Comparison of ENCODE assay signal across 17 cellular contexts in the genomic region with DNA sequence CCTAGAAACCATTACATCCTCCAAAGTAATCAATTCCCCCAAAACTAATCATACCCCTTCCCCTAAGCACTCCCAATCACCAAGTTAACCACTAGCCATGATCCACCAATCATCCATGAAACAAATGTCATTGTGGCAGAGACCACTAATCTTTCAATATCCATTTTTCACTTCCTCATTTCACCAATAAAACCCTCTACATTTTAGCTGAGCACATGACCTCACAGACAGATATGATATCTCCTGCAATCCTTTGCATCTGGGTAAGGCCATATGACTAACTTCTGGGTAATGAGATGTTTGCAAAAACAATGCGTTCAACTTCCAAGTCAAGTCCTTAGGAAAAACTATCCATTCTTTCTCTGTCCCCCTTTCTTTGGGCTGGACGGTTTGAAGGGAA. TPM values are rescaled to one million over a fixed set of nuclear protein-coding genes. Genes with fewer than 3 reads are reported as not detected.
DNase-seq lines count a peak whose midpoint lies in the region; ATAC-seq and TF ChIP-seq lines count a peak whose summit lies in the region.
"Had no signal": no experiment of that assay in that cellular context is flagged by ENCODE, and none has a peak within 500 bp of the region (broad histone marks: within the 10 kb centered on the region; RNA-seq: fewer than 3 reads in every experiment).

No MANE protein-coding gene starts in this region.

- H3K4me3 ChIP-seq in GM23248 = no peak overlapping the region
- H3K4me3 ChIP-seq in tibial artery = no peak overlapping the region

- intact Hi-C loops in tibial artery (cut with DNase I; ENCODE audit: low total_unique reads) = no loop called here

- no peak overlapping the region for H3K9ac ChIP-seq in GM23248

- WGBS in GM23248 (ENCODE audit: low coverage in 1 of 2, low lambda C conversion rate in 2 of 2, missing lambda C conversion rate in 2 of 2), 2 experiments = 75 to 76% methylated on average over 2 of the region's 2 CpGs

- CTCF ChIA-PET in activated CD8-positive, alpha-beta memory T cell treated with anti-CD3 and anti-CD28 coated beads, Interleukin-2, amount 10 ng/mL, durations not matched to agents 7 days and 5 days (lab: Charles Lee) = interaction anchor here (1.4 to 1.6 kb wide), 2 partner anchors 18 to 86 kb away, joined by 4 to 6 read pairs; no protein-coding TSS in a partner anchor

- DNase-seq in GM23248 = no peak
- peak; percentile 83 for DNase-seq in OCI-M1 (lab: John Stamatoyannopoulos, UW)
- DNase-seq in fibroblast of gingiva (ENCODE audit: low read depth) = peak; percentile 22
- no peak for DNase-seq in tibial artery
- DNase-seq in stimulated activated CD8-positive, alpha-beta memory T cell treated with anti-CD3 and anti-CD28 coated beads, Interleukin-4, amount 100 ng/mL, for 48 hours = no peak
- DNase-seq in activated CD8-positive, alpha-beta memory T cell treated with anti-CD3 and anti-CD28 coated beads, Interleukin-2, amount 10 ng/mL, durations not matched to agents 7 days and 5 days = no peak
- no peak for DNase-seq in DMS79 treated with DMSO at 0.1 percent for 48 hours (lab: John Stamatoyannopoulos, UW)
- DNase-seq: activated CD4-positive, alpha-beta T cell treated with anti-CD3 and anti-CD28 coated beads, Interleukin-2, amount 50 U/mL, for 4 hours; activated T-cell treated with anti-CD3 and anti-CD28 coated beads, Interleukin-2, amount 50 U/mL, for 4 hours; NCI-H1436; NCI-H226; SHP77; stimulated activated CD4-positive, alpha-beta T cell treated with anti-CD3 and anti-CD28 coated beads, Interleukin-15, amount 100 ng/mL, for 24 hours had no signal

- H3K79me2 ChIP-seq in GM23248 (ENCODE audit: insufficient read depth) = no peaks in the 10 kb centered on the region

- no peaks in the 10 kb centered on the region for H3K27me3 Mint-ChIP-seq in activated CD8-positive, alpha-beta memory T cell treated with anti-CD3 and anti-CD28 coated beads, Interleukin-2, amount 10 ng/mL, durations not matched to agents 7 days and 5 days

- H3K27me3 ChIP-seq in GM23248 (replicated peaks; ENCODE audit: insufficient read depth) (no peaks in the 10 kb centered on the region), tibial artery (no peaks in the 10 kb centered on the region)

- no peaks in the 10 kb centered on the region for H3K9me2 ChIP-seq in GM23248 (ENCODE audit: insufficient read depth)

- no peak overlapping the region for H3K4me2 ChIP-seq in GM23248 (ENCODE audit: unreplicated experiment)

- no peaks in the 10 kb centered on the region for H3K9me3 ChIP-seq in GM23248 (ENCODE audit: low read depth)
- no peaks in the 10 kb centered on the region for H3K9me3 ChIP-seq in tibial artery

- H3K27ac ChIP-seq in GM23248 (no peak overlapping the region), tibial artery (peak overlapping the region; percentile 66 to 81)
- H3K27ac ChIP-seq: C4-2B had no signal

- ATAC-seq in activated CD8-positive, alpha-beta memory T cell treated with anti-CD3 and anti-CD28 coated beads, Interleukin-2, amount 10 ng/mL, durations not matched to agents 7 days and 5 days = no peak
- ATAC-seq: activated T-cell treated with anti-CD3 and anti-CD28 coated beads, Interleukin-2, amount 50 U/mL, for 4 hours had no signal

- no peaks in the 10 kb centered on the region for H4K20me1 ChIP-seq in GM23248 (ENCODE audit: insufficient read depth)

- TF ChIP-seq CTCF in tibial artery (IDR thresholded peaks at IDR 0.05) = no peak

- 0 out of 2 replicates have a peak overlapping the region, but pooled peaks have one; percentile 3 for H2AFZ ChIP-seq in GM23248

- H3F3A ChIP-seq in GM23248 (ENCODE audit: insufficient read depth) = peaks cover 27% of the 10 kb centered on the region

- peaks cover 2% of the 10 kb centered on the region for H3K36me3 Mint-ChIP-seq in activated CD8-positive, alpha-beta memory T cell treated with anti-CD3 and anti-CD28 coated beads, Interleukin-2, amount 10 ng/mL, durations not matched to agents 7 days and 5 days

- peaks cover 22% of the 10 kb centered on the region for H3K4me1 Mint-ChIP-seq in activated CD8-positive, alpha-beta memory T cell treated with anti-CD3 and anti-CD28 coated beads, Interleukin-2, amount 10 ng/mL, durations not matched to agents 7 days and 5 days

- H3K36me3 ChIP-seq in GM23248 (ENCODE audit: low read depth) (no peaks in the 10 kb centered on the region), tibial artery (no peaks in the 10 kb centered on the region)

- no peak overlapping the region for H3K4me3 Mint-ChIP-seq in activated CD8-positive, alpha-beta memory T cell treated with anti-CD3 and anti-CD28 coated beads, Interleukin-2, amount 10 ng/mL, durations not matched to agents 7 days and 5 days
- H3K4me3 Mint-ChIP-seq: activated T-cell treated with anti-CD3 and anti-CD28 coated beads, Interleukin-2, amount 50 U/mL, for 4 hours; nephron had no signal

- in situ Hi-C loops in GM23248 (cut with MboI) = no loop called here

- H3K4me1 ChIP-seq in GM23248 (ENCODE audit: insufficient read depth) (peaks cover 36% of the 10 kb centered on the region), tibial artery (peaks cover 0 to 65% (median 30%) of the 10 kb centered on the region in 4 donors)

- no peak overlapping the region for H3K27ac Mint-ChIP-seq in activated CD8-positive, alpha-beta memory T cell treated with anti-CD3 and anti-CD28 coated beads, Interleukin-2, amount 10 ng/mL, durations not matched to agents 7 days and 5 days
- H3K27ac Mint-ChIP-seq: nephron had no signal

- H3K9me3 Mint-ChIP-seq in activated CD8-positive, alpha-beta memory T cell treated with anti-CD3 and anti-CD28 coated beads, Interleukin-2, amount 10 ng/mL, durations not matched to agents 7 days and 5 days (ENCODE audit: low read depth) = no peaks in the 10 kb centered on the region
- H3K9me3 Mint-ChIP-seq: nephron had no signal

RNA-seq across cellular contexts. Expression of a gene that starts 20.7 kb away (rescaled TPM):
- total RNA-seq in GM23248 (2014; rRNA removed; shearing (Covaris generic)) = 0.11 TPM in 1 of 2 replicates, not detected in the other
- 0.30 and 0.67 TPM in 2 replicates for polyA plus RNA-seq in GM23248 (2016; fragmentation: Nextera tagmentation; extraction: Ambion mirVana)
- total RNA-seq in activated CD8-positive, alpha-beta memory T cell treated with anti-CD3 and anti-CD28 coated beads, Interleukin-2, amount 10 ng/mL, durations not matched to agents 7 days and 5 days = not detected
- total RNA-seq: activated T-cell treated with anti-CD3 and anti-CD28 coated beads, Interleukin-2, amount 50 U/mL, for 4 hours; cerebellum; lung microvascular endothelial cell had no signal

RNA-seq across cellular contexts. Expression of a gene that starts 27.9 kb away (rescaled TPM):
- not detected in 2 replicates for total RNA-seq in GM23248 (2014; rRNA removed; shearing (Covaris generic))
- 0.23 and 0.39 TPM in 2 replicates for polyA plus RNA-seq in GM23248 (2016; fragmentation: Nextera tagmentation; extraction: Ambion mirVana)
- not detected for total RNA-seq in activated CD8-positive, alpha-beta memory T cell treated with anti-CD3 and anti-CD28 coated beads, Interleukin-2, amount 10 ng/mL, durations not matched to agents 7 days and 5 days
- total RNA-seq: activated T-cell treated with anti-CD3 and anti-CD28 coated beads, Interleukin-2, amount 50 U/mL, for 4 hours had no signal

RNA-seq across cellular contexts. Expression of a gene that starts 31.2 kb away (rescaled TPM):
- 0.76 and 1.2 TPM in 2 replicates for total RNA-seq in GM23248 (2014; rRNA removed; shearing (Covaris generic))
- polyA plus RNA-seq in GM23248 (2016; fragmentation: Nextera tagmentation; extraction: Ambion mirVana) = 3.4 and 3.6 TPM in 2 replicates
- total RNA-seq in activated CD8-positive, alpha-beta memory T cell treated with anti-CD3 and anti-CD28 coated beads, Interleukin-2, amount 10 ng/mL, durations not matched to agents 7 days and 5 days = not detected
- total RNA-seq: activated T-cell treated with anti-CD3 and anti-CD28 coated beads, Interleukin-2, amount 50 U/mL, for 4 hours; cerebellum had no signal

Comparison
In these comparisons a context has a peak if more than half of its experiments do, and no peak if none do; other contexts are left out.
1. DNase-seq: peak in OCI-M1 (single experiment) and fibroblast of gingiva (single experiment); none in GM23248 (single experiment), tibial artery (0 of 2), stimulated activated CD8-positive, alpha-beta memory T cell treated with anti-CD3 and anti-CD28 coated beads, Interleukin-4, amount 100 ng/mL, for 48 hours (single experiment), activated CD8-positive, alpha-beta memory T cell treated with anti-CD3 and anti-CD28 coated beads, Interleukin-2, amount 10 ng/mL, durations not matched to agents 7 days and 5 days (single experiment) and DMS79 treated with DMSO at 0.1 percent for 48 hours (single experiment).